ENCODE assay signal across 8 cellular contexts in the genomic region with DNA sequence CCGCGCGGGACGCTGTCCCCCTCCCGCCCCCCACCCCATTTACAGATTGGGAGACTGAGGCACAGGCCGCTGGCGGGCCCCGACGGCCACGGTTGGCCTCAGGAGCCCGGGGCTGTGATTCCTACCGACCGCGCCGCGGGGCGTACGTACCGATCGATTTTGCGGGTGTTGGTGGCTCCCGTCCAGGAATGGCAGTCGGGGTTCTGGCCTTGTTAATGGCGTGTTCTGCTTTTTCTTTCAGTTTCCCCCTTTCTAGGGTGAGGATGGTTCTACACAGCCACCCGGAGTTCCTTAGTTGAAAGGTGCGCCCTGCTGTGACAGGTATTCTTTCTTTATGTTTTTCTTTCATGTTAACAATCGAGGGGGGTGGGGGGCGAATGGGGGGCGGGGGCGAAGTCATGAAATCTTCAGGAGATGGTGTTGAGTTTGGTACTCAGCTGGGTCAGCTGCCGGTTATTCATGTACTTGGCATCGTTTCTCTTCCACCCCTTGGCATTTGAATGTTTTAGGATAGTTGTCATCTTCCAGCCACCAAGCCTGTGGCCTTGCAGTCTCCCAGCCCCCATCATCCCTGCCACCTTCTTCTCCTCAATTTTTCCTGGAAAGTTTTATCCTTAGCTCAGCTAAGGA. TPM values are rescaled to one million over a fixed set of nuclear protein-coding genes. Genes with fewer than 3 reads are reported as not detected.
A peak's percentile ranks its signal among the peaks of the same experiment; 100 is the strongest.
DNase-seq lines count a peak whose midpoint lies in the region; ATAC-seq, FAIRE-seq and TF ChIP-seq lines count a peak whose summit lies in the region.

No MANE protein-coding gene starts in this region.

- peaks cover 19% of the 10 kb centered on the region for H3K27me3 Mint-ChIP-seq in mesothelial cell of epicardium (ENCODE audit: low read depth)

- H3K18ac ChIP-seq in H1 (ENCODE audit: extremely low read depth, low read length): peak overlapping the region; percentile 19; the same call in 1 of the 2 replicates

- no peaks in the 10 kb centered on the region for H4K20me1 ChIP-seq in H1 (replicated peaks in 1 of 2; ENCODE audit: control insufficient read depth in 1 of 2, insufficient read depth in 2 of 2, low read length in 2 of 2)

- H3K27ac ChIP-seq in H1 (ENCODE audit: low read depth, low read length) (no peak overlapping the region), testis (peak overlapping the region; percentile 64 to 88)

- POLR2A ChIA-PET in H1 (lab: Charles Lee; ENCODE audit: partially characterized antibody): no interaction called here

- no peak overlapping the region for H3K14ac ChIP-seq in H1 (ENCODE audit: insufficient read length)

- TF ChIP-seq EP300 in H1 (IDR thresholded peaks at IDR 0.05; ENCODE audit: borderline replicate concordance in 1 of 2, low read depth in 2 of 2, low read length in 2 of 2): no peak

- H3K36me3 Mint-ChIP-seq in mesothelial cell of epicardium: peaks cover 2% of the 10 kb centered on the region

- H3K27ac Mint-ChIP-seq in mesothelial cell of epicardium: no peak overlapping the region

- CTCF ChIA-PET in H1 (lab: Charles Lee; ENCODE audit: partially characterized antibody): no interaction called here

- peak overlapping the region; percentile 76 for H3K4me3 Mint-ChIP-seq in mesothelial cell of epicardium

- TF ChIP-seq RAD21 in H1 (IDR thresholded peaks at IDR 0.05 in 1 of 2, conservative IDR thresholded peaks at IDR 0.05 in 1 of 2; ENCODE audit: low read depth in 2 of 2, low read length in 2 of 2): no peak

- H3K4me1 ChIP-seq in H1 (replicated peaks in 1 of 4; ENCODE audit: control insufficient read depth in 3 of 4, insufficient read depth in 4 of 4, low read length in 3 of 4) (peaks cover 3 to 12% (median 5%) of the 10 kb centered on the region in 4 experiments; a peak in 6 of 7 replicates), testis (no peaks in the 10 kb centered on the region)

- no peaks in the 10 kb centered on the region for H3K23me2 ChIP-seq in H1 (ENCODE audit: low read depth, low read length)

- no peak overlapping the region for H3K23ac ChIP-seq in H1 (ENCODE audit: insufficient read length)

- no peak overlapping the region for H2BK5ac ChIP-seq in H1 (ENCODE audit: low read depth, low read length)

- peaks cover 15% of the 10 kb centered on the region for H3K4me1 Mint-ChIP-seq in mesothelial cell of epicardium

- no peak overlapping the region for H2BK15ac ChIP-seq in H1 (ENCODE audit: low read length)

- H3K9ac ChIP-seq in H1 (replicated peaks in 1 of 4; ENCODE audit: extremely low read depth in 1 of 4, low read depth in 3 of 4, low read length in 3 of 4): peak overlapping the region; percentile 8 to 34 (median 12); a peak in 2 of 7 replicates

- no peak overlapping the region for H4K5ac ChIP-seq in H1 (ENCODE audit: insufficient read length, low read depth, low read length)

- ATAC-seq in HG02678 (IDR thresholded peaks at IDR 0.05; ENCODE audit: unreplicated experiment): no peak

- TF ChIP-seq CTCF in H1 (IDR thresholded peaks at IDR 0.05; ENCODE audit: control extremely low read depth in 1 of 3, insufficient read depth in 1 of 3, low read depth in 1 of 3, low read length in 3 of 3): no peak
- TF ChIP-seq CTCF in mesothelial cell of epicardium (IDR thresholded peaks at IDR 0.05; ENCODE audit: unreplicated experiment): no peak
- no peak for TF ChIP-seq CTCF in testis (IDR thresholded peaks at IDR 0.05)

- H3K9me3 ChIP-seq in H1 (ENCODE audit: insufficient read depth in 2 of 2, low read depth in 1 of 2, low read length in 1 of 2): no peaks in the 10 kb centered on the region
- H3K9me3 ChIP-seq in testis: no peaks in the 10 kb centered on the region

- H2AK5ac ChIP-seq in H1 (ENCODE audit: low read depth, low read length): no peak overlapping the region

- no peaks in the 10 kb centered on the region for H3K79me2 ChIP-seq in H1 (ENCODE audit: control insufficient read depth in 1 of 2, insufficient read depth in 2 of 2, low read length in 2 of 2)

- FAIRE-seq in H1 (lab: Jason Lieb, UNC): no peak

- H3K9me3 Mint-ChIP-seq in mesothelial cell of epicardium: no peaks in the 10 kb centered on the region

- DNase-seq in Daoy (ENCODE audit: low read depth) (peak; percentile 34), HuH-7.5 (ENCODE audit: low spot score) (peak; percentile 19), H1 (ENCODE audit: low read depth in 1 of 2, low spot score in 2 of 2) (peak in 1 of 2 experiments; percentile 56), mesothelial cell of epicardium (ENCODE audit: low spot score in 2 of 2, unreplicated experiment in 2 of 2) (no peak), testis (no peak), GF-D8 (lab: John Stamatoyannopoulos, UW) (no peak)
- peak; percentile 35 to 36 for DNase-seq in activated CD4-positive, alpha-beta T cell treated with anti-CD3 and anti-CD28 coated beads, Interleukin-2, amount 50 U/mL, for 4 hours

- H3K4ac ChIP-seq in H1 (replicated peaks; ENCODE audit: insufficient read length, low read depth, low read length): no peak overlapping the region

- H4K91ac ChIP-seq in H1 (replicated peaks; ENCODE audit: insufficient read length, low read length): no peak overlapping the region

- peak overlapping the region; percentile 83 to 89 for H3K4me2 ChIP-seq in H1 (ENCODE audit: insufficient read depth in 1 of 2, low read depth in 2 of 2, low read length in 2 of 2)

- H2BK120ac ChIP-seq in H1 (replicated peaks; ENCODE audit: low read depth, low read length): no peak overlapping the region

- H3K4me3 ChIP-seq in H1 (ENCODE audit: extremely low read depth in 1 of 4, insufficient read depth in 2 of 4, low read depth in 3 of 4, low read length in 4 of 4) (peak overlapping the region; percentile 63 to 97 (median 74)), testis (peak overlapping the region; percentile 90 to 95)

- no peaks in the 10 kb centered on the region for H3K79me1 ChIP-seq in H1 (ENCODE audit: low read depth, low read length)

- no peaks in the 10 kb centered on the region for H3K27me3 ChIP-seq in H1 (replicated peaks in 1 of 4; ENCODE audit: control insufficient read depth in 3 of 4, extremely low read depth in 1 of 4, insufficient read depth in 3 of 4, low read length in 3 of 4)
- no peaks in the 10 kb centered on the region for H3K27me3 ChIP-seq in testis

- H4K8ac ChIP-seq in H1 (ENCODE audit: extremely low read depth, insufficient read depth, low read length): no peak overlapping the region; the same call in 1 of the 2 replicates

- TF ChIP-seq POLR2A in H1 (IDR thresholded peaks at IDR 0.05; ENCODE audit: control extremely low read depth in 1 of 2, low read depth in 2 of 2, low read length in 2 of 2) (no peak), testis (IDR thresholded peaks at IDR 0.05) (no peak)

- H3K36me3 ChIP-seq in H1 (ENCODE audit: control insufficient read depth in 2 of 4, insufficient read depth in 4 of 4, low read length in 3 of 4) (no peaks in the 10 kb centered on the region), testis (ENCODE audit: low read depth, missing control alignments) (no peaks in the 10 kb centered on the region)

- WGBS in H1 (ENCODE audit: extremely low coverage in 1 of 2, insufficient coverage in 1 of 2, insufficient read length in 1 of 2, insufficient replicate concordance in 2 of 2, low coverage in 1 of 2, low lambda C conversion rate in 2 of 2, missing lambda C conversion rate in 1 of 2), 2 experiments: 5% methylated on average over 22 of the region's 32 CpGs; no CpG with 5 or more reads in 1 of the 2 experiments
- WGBS in testis, 2 donors: 0 to 1% methylated on average over 6 to 31 of the region's 32 CpGs

- peak overlapping the region; percentile 11 for H3K56ac ChIP-seq in H1 (replicated peaks; ENCODE audit: insufficient read length, low read depth, low read length)

- no peak overlapping the region for H2BK20ac ChIP-seq in H1 (ENCODE audit: low read length)

- H2AFZ ChIP-seq in H1 (ENCODE audit: low read length): peak overlapping the region; percentile 84; the same call in 1 of the 2 replicates

- no peak overlapping the region for H2BK12ac ChIP-seq in H1 (ENCODE audit: low read depth, low read length)

- intact Hi-C loops in testis (cut with DNase I; ENCODE audit: low total_unique reads): no loop called here

RNA-seq across cellular contexts. Expression of a gene that starts 0.8 kb away (rescaled TPM):
- total RNA-seq in Daoy (2014; rRNA removed; shearing (Covaris generic)): 21.1 and 29.3 TPM in 2 replicates
- total RNA-seq in H1 (2021; fragmentation: NEBNext Ultra II Directional; extraction: Animal tissue kit (Norgen Biotek cat#: 25700)): 18.7 and 18.8 TPM in 2 replicates
- polyA plus RNA-seq in H1 (2011; rRNA removed) (2.9 and 3.7 TPM in 2 replicates), testis (ENCODE audit: insufficient read depth, low read depth, low replicate concordance) (89.3 TPM)
- polyA plus RNA-seq in H1 (2011; cell fraction: cytosol; rRNA removed): 4.9 TPM
- polyA plus RNA-seq in H1 (2011; cell fraction: nucleus; rRNA removed): 3.4 TPM
- polyA plus RNA-seq in H1 (2012, experiment 1 of 2): 4.2 to 8.5 TPM (median 6.2 TPM) in 4 replicates
- 0.43 TPM for polyA plus RNA-seq in H1 (2012, experiment 2 of 2)
- 5.9 TPM for polyA plus RNA-seq in H1 (2013, experiment 1 of 2)
- 7.9 TPM for polyA plus RNA-seq in H1 (2013, experiment 2 of 2)
- polyA minus RNA-seq in H1 (2011; rRNA and poly(A)+ RNA removed): 8.3 and 9.6 TPM in 2 replicates
- 7.7 TPM for polyA minus RNA-seq in H1 (2011; cell fraction: cytosol; rRNA and poly(A)+ RNA removed)
- polyA minus RNA-seq in H1 (2011; cell fraction: nucleus; rRNA and poly(A)+ RNA removed): 14.7 TPM
- total RNA-seq in mesothelial cell of epicardium (19.2 to 20.6 TPM (median 20.4 TPM) in 3 replicates), testis (10 to 100 TPM; 37.4 to 48.4 TPM)

RNA-seq across cellular contexts. Expression of a gene that starts 49.2 kb away (rescaled TPM):
- 0.06 and 0.30 TPM in 2 replicates for total RNA-seq in Daoy (2014; rRNA removed; shearing (Covaris generic))
- 0.37 and 1.1 TPM in 2 replicates for total RNA-seq in H1 (2021; fragmentation: NEBNext Ultra II Directional; extraction: Animal tissue kit (Norgen Biotek cat#: 25700))
- 0.42 and 0.61 TPM in 2 replicates for polyA plus RNA-seq in H1 (2011; rRNA removed)
- 0.27 TPM for polyA plus RNA-seq in H1 (2011; cell fraction: cytosol; rRNA removed)
- 0.34 TPM for polyA plus RNA-seq in H1 (2011; cell fraction: nucleus; rRNA removed)
- polyA plus RNA-seq in H1 (2012, experiment 1 of 2): 0.11 to 0.43 TPM (median 0.21 TPM) in 4 replicates
- polyA plus RNA-seq in H1 (2012, experiment 2 of 2): 0.04 TPM
- polyA plus RNA-seq in H1 (2013, experiment 1 of 2): 0.28 TPM
- polyA plus RNA-seq in H1 (2013, experiment 2 of 2): 0.24 TPM
- polyA minus RNA-seq in H1 (2011; rRNA and poly(A)+ RNA removed): 0.66 and 1.0 TPM in 2 replicates
- 1.2 TPM for polyA minus RNA-seq in H1 (2011; cell fraction: cytosol; rRNA and poly(A)+ RNA removed)
- 1.2 TPM for polyA minus RNA-seq in H1 (2011; cell fraction: nucleus; rRNA and poly(A)+ RNA removed)
- 0.52 to 0.63 TPM (median 0.58 TPM) in 3 replicates for total RNA-seq in mesothelial cell of epicardium
- total RNA-seq in testis: 1 to 10 TPM; 1.6 to 4.1 TPM
- 1.7 TPM for polyA plus RNA-seq in testis (ENCODE audit: insufficient read depth, low read depth, low replicate concordance)

Comparison
In these comparisons a context has a peak if more than half of its experiments do, and no peak if none do; other contexts are left out.
1. DNase-seq: peak in Daoy (single experiment), HuH-7.5 (single experiment) and activated CD4-positive, alpha-beta T cell treated with anti-CD3 and anti-CD28 coated beads, Interleukin-2, amount 50 U/mL, for 4 hours (2 of 2); none in mesothelial cell of epicardium (0 of 2), testis (single experiment) and GF-D8 (single experiment).